Comparison of ENCODE assay signal across 33 cellular contexts in genomic region chr1:22291057-22291456, GRCh38.
"Had no signal": no experiment of that assay in that cellular context is flagged by ENCODE, and none has a peak within 500 bp of the region (broad histone marks: within the 10 kb centered on the region; RNA-seq: fewer than 3 reads in every experiment).

No MANE protein-coding gene starts in this region.

- H3K4me1 Mint-ChIP-seq: activated CD4-positive, alpha-beta T cell treated with anti-CD3 and anti-CD28 coated beads, Interleukin-2, amount 10 ng/mL, durations not matched to agents 24 days and 14 days; activated naive CD4-positive, alpha-beta T cell treated with anti-CD3 and anti-CD28 coated beads, Interleukin-2, amount 10 ng/mL, durations not matched to agents 7 days and 5 days; central memory CD8-positive, alpha-beta T cell had no signal

- H3K36me3 Mint-ChIP-seq: activated naive CD4-positive, alpha-beta T cell treated with anti-CD3 and anti-CD28 coated beads, Interleukin-2, amount 10 ng/mL, durations not matched to agents 7 days and 5 days; activated naive CD8-positive, alpha-beta T cell had no signal

- H3K9me3 ChIP-seq: ascending aorta had no signal

- H3K36me3 ChIP-seq: ascending aorta, cardiac muscle cell, WERI-Rb-1 had no signal

- H3K9me3 Mint-ChIP-seq: activated CD4-positive, alpha-beta T cell treated with anti-CD3 and anti-CD28 coated beads, Interleukin-2, amount 10 ng/mL, durations not matched to agents 24 days and 14 days; activated CD8-positive, alpha-beta T cell treated with anti-CD3 and anti-CD28 coated beads for 36 hours; activated naive CD4-positive, alpha-beta T cell treated with anti-CD3 and anti-CD28 coated beads, Interleukin-2, amount 10 ng/mL, durations not matched to agents 7 days and 5 days; activated naive CD8-positive, alpha-beta T cell treated with anti-CD3 and anti-CD28 coated beads, Interleukin-2, amount 50 U/mL, for 24 hours; activated T-cell treated with anti-CD3 and anti-CD28 coated beads, Interleukin-2, amount 50 U/mL, for 4 hours; central memory CD8-positive, alpha-beta T cell had no signal

- H3K4me3 ChIP-seq: ascending aorta, cardiac muscle cell had no signal

- H3K4me3 Mint-ChIP-seq: activated CD4-positive, alpha-beta T cell treated with anti-CD3 and anti-CD28 coated beads, Interleukin-2, amount 10 ng/mL, durations not matched to agents 24 days and 14 days; activated CD8-positive, alpha-beta T cell treated with anti-CD3 and anti-CD28 coated beads for 36 hours; activated naive CD4-positive, alpha-beta T cell treated with anti-CD3 and anti-CD28 coated beads, Interleukin-2, amount 10 ng/mL, durations not matched to agents 7 days and 5 days; activated naive CD8-positive, alpha-beta T cell; activated naive CD8-positive, alpha-beta T cell treated with anti-CD3 and anti-CD28 coated beads, Interleukin-2, amount 50 U/mL, for 24 hours; activated T-cell treated with anti-CD3 and anti-CD28 coated beads, Interleukin-2, amount 50 U/mL, for 4 hours; central memory CD8-positive, alpha-beta T cell had no signal

- H3K27ac ChIP-seq: ascending aorta, cardiac muscle cell, RWPE1, WERI-Rb-1 had no signal

- ATAC-seq: activated CD8-positive, alpha-beta T cell treated with anti-CD3 and anti-CD28 coated beads for 36 hours; activated naive CD8-positive, alpha-beta T cell treated with anti-CD3 and anti-CD28 coated beads, Interleukin-2, amount 50 U/mL, for 24 hours; activated T-cell treated with anti-CD3 and anti-CD28 coated beads, Interleukin-2, amount 50 U/mL, for 4 hours; PC-3; Right ventricle myocardium inferior; SK-N-SH treated with all-trans-retinoic acid at 6 μM for 48 hours had no signal

- H3K27ac Mint-ChIP-seq: activated CD4-positive, alpha-beta T cell treated with anti-CD3 and anti-CD28 coated beads, Interleukin-2, amount 10 ng/mL, durations not matched to agents 24 days and 14 days; activated CD8-positive, alpha-beta T cell treated with anti-CD3 and anti-CD28 coated beads for 36 hours; activated naive CD4-positive, alpha-beta T cell treated with anti-CD3 and anti-CD28 coated beads, Interleukin-2, amount 10 ng/mL, durations not matched to agents 7 days and 5 days; activated naive CD8-positive, alpha-beta T cell; activated naive CD8-positive, alpha-beta T cell treated with anti-CD3 and anti-CD28 coated beads, Interleukin-2, amount 50 U/mL, for 24 hours had no signal

- DNase-seq: activated CD4-positive, alpha-beta T cell treated with anti-CD3 and anti-CD28 coated beads, Interleukin-2, amount 10 ng/mL, durations not matched to agents 24 days and 14 days; activated CD4-positive, alpha-beta T cell treated with anti-CD3 and anti-CD28 coated beads, Interleukin-2, amount 50 U/mL, for 4 hours; activated CD8-positive, alpha-beta T cell treated with anti-CD3 and anti-CD28 coated beads for 36 hours; activated effector memory CD4-positive, alpha-beta T cell treated with Interleukin-2 at 50 U/mL for 16 hours; activated naive CD4-positive, alpha-beta T cell treated with anti-CD3 and anti-CD28 coated beads, Interleukin-2, amount 10 ng/mL, durations not matched to agents 7 days and 5 days; activated naive CD8-positive, alpha-beta T cell treated with anti-CD3 and anti-CD28 coated beads, Interleukin-2, amount 50 U/mL, for 24 hours; activated T-cell treated with anti-CD3 and anti-CD28 coated beads for 4 hours; activated T-cell treated with anti-CD3 and anti-CD28 coated beads, Interleukin-2, amount 50 U/mL, for 4 hours; amniotic stem cell; NCI-H1092 treated with DMSO at 0.1 percent for 48 hours; NCI-H1417; NCI-H146; NCI-H187; NCI-H2029 treated with DMSO at 0.1 percent for 48 hours; NCI-H2107; NCI-H2171; NCI-H510A; NCI-H526; NCI-H748 treated with DMSO at 0.1 percent for 48 hours; NK-92 treated with Interleukin-12 subunit alpha and Interleukin-12 subunit beta, amount 100 ng/mL, for 24 hours; PC-3; SIG-M5; SW 1271; T-helper 1 cell; T1000; WERI-Rb-1 had no signal

- H3K4me1 ChIP-seq: ascending aorta had no signal

- H3K27me3 ChIP-seq: ascending aorta, cardiac muscle cell had no signal
